35 cellular contexts compared by ENCODE assay signal in genomic region chr2:26880910-26881435, GRCh38. TPM values are rescaled to one million over a fixed set of nuclear protein-coding genes. Genes with fewer than 3 reads are reported as not detected.
"Had no signal": no experiment of that assay in that cellular context is flagged by ENCODE, and none has a peak within 500 bp of the region (broad histone marks: within the 10 kb centered on the region; RNA-seq: fewer than 3 reads in every experiment).

No MANE protein-coding gene starts in this region.

- H3K36me3 ChIP-seq: colonic mucosa, gastroesophageal sphincter, heart right ventricle, prostate gland, sigmoid colon, stomach, thyroid gland had no signal

- H3K4me3 ChIP-seq: colonic mucosa, gastroesophageal sphincter, heart right ventricle, lung, mucosa of descending colon, prostate gland, sigmoid colon, stomach, thyroid gland had no signal

- H3K36me3 Mint-ChIP-seq: immature natural killer cell; mesothelial cell of epicardium; natural killer cell treated with Interleukin-12 subunit alpha and Interleukin-12 subunit beta and Interleukin-15 and Interleukin-18, amount 100 ng/mL, for 72 hours; stimulated activated effector memory CD8-positive, alpha-beta T cell treated with anti-CD3 and anti-CD28 coated beads, Interleukin-12 subunit alpha, Interleukin-12 subunit beta, amount 100 ng/mL, for 72 hours had no signal

- H3K4me3 Mint-ChIP-seq: dendritic cell treated with granulocyte-macrophage colony-stimulating factor and Interleukin-4, amounts not matched to agents 40 ng/mL and 50 ng/mL, for 4 days; endodermal cell; immature natural killer cell; mesothelial cell of epicardium; naive B cell; natural killer cell treated with Interleukin-12 subunit alpha and Interleukin-12 subunit beta and Interleukin-15 and Interleukin-18, amount 100 ng/mL, for 72 hours; neural crest cell; stimulated activated effector memory CD8-positive, alpha-beta T cell treated with anti-CD3 and anti-CD28 coated beads, Interleukin-12 subunit alpha, Interleukin-12 subunit beta, amount 100 ng/mL, for 72 hours had no signal

- ATAC-seq: esophagus mucosa; foreskin keratinocyte; gastroesophageal sphincter; left colon; mucosa of descending colon; natural killer cell treated with Interleukin-12 subunit alpha and Interleukin-12 subunit beta and Interleukin-15 and Interleukin-18, amount 100 ng/mL, for 72 hours; right cardiac atrium; stimulated activated effector memory CD8-positive, alpha-beta T cell treated with anti-CD3 and anti-CD28 coated beads, Interleukin-12 subunit alpha, Interleukin-12 subunit beta, amount 100 ng/mL, for 72 hours had no signal

- H3K27ac Mint-ChIP-seq: dendritic cell treated with granulocyte-macrophage colony-stimulating factor and Interleukin-4, amounts not matched to agents 40 ng/mL and 50 ng/mL, for 4 days; endodermal cell; immature natural killer cell; mesothelial cell of epicardium; naive B cell; natural killer cell treated with Interleukin-12 subunit alpha and Interleukin-12 subunit beta and Interleukin-15 and Interleukin-18, amount 100 ng/mL, for 72 hours; stimulated activated effector memory CD8-positive, alpha-beta T cell treated with anti-CD3 and anti-CD28 coated beads, Interleukin-12 subunit alpha, Interleukin-12 subunit beta, amount 100 ng/mL, for 72 hours had no signal

- H3K27me3 ChIP-seq: colonic mucosa, sigmoid colon, thyroid gland had no signal

- H3K4me1 Mint-ChIP-seq: endodermal cell; immature natural killer cell; mesothelial cell of epicardium; neural crest cell; stimulated activated effector memory CD8-positive, alpha-beta T cell treated with anti-CD3 and anti-CD28 coated beads, Interleukin-12 subunit alpha, Interleukin-12 subunit beta, amount 100 ng/mL, for 72 hours had no signal

- H3K9me3 ChIP-seq: colonic mucosa, gastroesophageal sphincter, heart right ventricle, mucosa of descending colon, prostate gland, sigmoid colon, stomach, thyroid gland had no signal

- H3K4me1 ChIP-seq: colonic mucosa, foreskin keratinocyte, gastroesophageal sphincter, heart right ventricle, prostate gland, sigmoid colon, stomach, thyroid gland had no signal

- H3K9me3 Mint-ChIP-seq: dendritic cell treated with granulocyte-macrophage colony-stimulating factor and Interleukin-4, amounts not matched to agents 40 ng/mL and 50 ng/mL, for 4 days; endodermal cell; immature natural killer cell; mesothelial cell of epicardium; naive B cell; natural killer cell treated with Interleukin-12 subunit alpha and Interleukin-12 subunit beta and Interleukin-15 and Interleukin-18, amount 100 ng/mL, for 72 hours; neural crest cell; stimulated activated effector memory CD8-positive, alpha-beta T cell treated with anti-CD3 and anti-CD28 coated beads, Interleukin-12 subunit alpha, Interleukin-12 subunit beta, amount 100 ng/mL, for 72 hours had no signal

- DNase-seq: colonic mucosa; effector CD8-positive, alpha-beta T cell; endodermal cell; foreskin keratinocyte; heart right ventricle; hippocampal formation; immature natural killer cell; islet precursor cell; kidney glomerular epithelial cell; left colon; mesenchymal stem cell; mucosa of descending colon; naive B cell; right cardiac atrium; sigmoid colon; stimulated activated CD4-positive, alpha-beta T cell treated with anti-CD3 and anti-CD28 coated beads, Interleukin-2, amount 100 ng/mL, for 24 hours; stimulated activated CD4-positive, alpha-beta T cell treated with anti-CD3 and anti-CD28 coated beads, Interleukin-4, amount 100 ng/mL, for 24 hours; stimulated activated naive CD4-positive, alpha-beta T cell treated with Interleukin-2 at 50 U/mL for 16 hours; stomach; thyroid gland; trophoblast cell had no signal

- H3K27ac ChIP-seq: colonic mucosa, epithelial cell of prostate, foreskin keratinocyte, gastroesophageal sphincter, heart right ventricle, prostate gland, sigmoid colon, stomach, thyroid gland had no signal

RNA-seq across cellular contexts. Expression of gene DPYSL5, which starts 33.0 kb away (rescaled TPM):
- total RNA-seq: esophagus mucosa; fibroblast of lung; foreskin keratinocyte; liver; natural killer cell treated with Interleukin-12 subunit alpha and Interleukin-12 subunit beta and Interleukin-15 and Interleukin-18, amount 100 ng/mL, for 72 hours; osteoblast; right cardiac atrium; subcutaneous adipose tissue; thyroid gland had no signal
- polyA plus RNA-seq: fibroblast of lung, foreskin keratinocyte, immature natural killer cell, liver, lung had no signal
